17 cellular contexts compared by ENCODE assay signal in the genomic region with DNA sequence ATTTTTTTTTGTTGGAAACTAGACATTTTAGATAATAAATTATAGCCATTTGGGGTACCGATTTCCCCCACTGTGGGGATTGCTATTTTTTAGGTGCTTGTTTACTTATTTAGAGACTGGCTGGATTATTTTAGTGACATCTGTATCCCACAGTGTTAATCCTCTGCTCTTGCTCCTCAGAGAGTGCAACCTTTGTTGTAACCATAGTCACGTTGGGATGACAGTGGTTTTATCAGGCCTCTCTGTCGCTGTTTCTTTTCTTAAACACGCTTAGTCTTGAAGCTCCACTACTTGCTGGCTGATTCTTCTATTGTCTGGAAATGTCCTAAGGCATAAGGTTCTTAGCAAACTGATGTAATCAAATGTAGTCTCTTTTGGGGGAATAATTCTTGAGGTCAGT.
DNase-seq lines count a peak whose midpoint lies in the region; TF ChIP-seq lines count a peak whose summit lies in the region.
"Had no signal": no experiment of that assay in that cellular context is flagged by ENCODE, and none has a peak within 500 bp of the region (broad histone marks: within the 10 kb centered on the region; RNA-seq: fewer than 3 reads in every experiment).

No MANE protein-coding gene starts in this region.

- H3K27me3 Mint-ChIP-seq in neural progenitor cell (ENCODE audit: insufficient read depth, low read depth) = peaks cover 4% of the 10 kb centered on the region
- H3K27me3 Mint-ChIP-seq: CD4-positive, alpha-beta memory T cell had no signal

- no peak overlapping the region for H3K27ac Mint-ChIP-seq in neural progenitor cell
- H3K27ac Mint-ChIP-seq: CD4-positive, alpha-beta memory T cell; GM23338; H9 had no signal

- H3K27ac ChIP-seq in neural progenitor cell = no peak overlapping the region
- H3K27ac ChIP-seq: A549 had no signal

- H4K20me1 ChIP-seq in neural progenitor cell (ENCODE audit: low read depth) = no peaks in the 10 kb centered on the region

- H3K4me1 Mint-ChIP-seq in neural progenitor cell = peaks cover 7% of the 10 kb centered on the region
- H3K4me1 Mint-ChIP-seq: CD4-positive, alpha-beta memory T cell; GM23338 had no signal

- H3K79me2 ChIP-seq in neural progenitor cell (ENCODE audit: low read depth) = no peaks in the 10 kb centered on the region

- no peak for TF ChIP-seq CTCF in neural progenitor cell (IDR thresholded peaks at IDR 0.05)

- DNase-seq in D341Med (ENCODE audit: low spot score) = peak; percentile 52
- peak; percentile 20 for DNase-seq in NCI-H524 treated with DMSO at 0.1 percent for 48 hours (lab: John Stamatoyannopoulos, UW)
- peak; percentile 55 for DNase-seq in NCI-H82 treated with DMSO at 0.1 percent for 48 hours (lab: John Stamatoyannopoulos, UW; ENCODE audit: unreplicated experiment)
- peak; percentile 45 for DNase-seq in neural progenitor cell (ENCODE audit: low spot score)
- DNase-seq in NCI-H226 = no peak
- DNase-seq in NCI-H526 treated with DMSO at 0.1 percent for 48 hours (lab: John Stamatoyannopoulos, UW) = no peak
- DNase-seq in stimulated activated CD8-positive, alpha-beta memory T cell treated with anti-CD3 and anti-CD28 coated beads, Interleukin-4, amount 100 ng/mL, for 48 hours = no peak
- DNase-seq: 8988T; C1 segment of cervical spinal cord; Calu3; CD4-positive, alpha-beta memory T cell; COR-L47; DMS153; DND-41; H9 had no signal

- H3K9me3 Mint-ChIP-seq in neural progenitor cell = peaks cover 14% of the 10 kb centered on the region

- H3K9ac ChIP-seq in neural progenitor cell = no peak overlapping the region

- H3K4me3 ChIP-seq in neural progenitor cell = no peak overlapping the region
- H3K4me3 ChIP-seq: A549, GM23338 had no signal

- peak overlapping the region; percentile 8 for H3K4me2 ChIP-seq in neural progenitor cell
- H3K4me2 ChIP-seq: A549, GM23338 had no signal

- no peaks in the 10 kb centered on the region for H3K9me3 ChIP-seq in neural progenitor cell (ENCODE audit: low read depth)
- H3K9me3 ChIP-seq: A549 had no signal

- no peaks in the 10 kb centered on the region for H3F3A ChIP-seq in neural progenitor cell (ENCODE audit: low read depth)

- H3K4me3 Mint-ChIP-seq in neural progenitor cell = no peak overlapping the region
- H3K4me3 Mint-ChIP-seq: CD4-positive, alpha-beta memory T cell; GM23338; H9 had no signal

- peaks cover 2% of the 10 kb centered on the region for H3K36me3 Mint-ChIP-seq in neural progenitor cell
- H3K36me3 Mint-ChIP-seq: CD4-positive, alpha-beta memory T cell had no signal

- no peaks in the 10 kb centered on the region for H3K36me3 ChIP-seq in neural progenitor cell

- peaks cover 5% of the 10 kb centered on the region for H3K4me1 ChIP-seq in neural progenitor cell
- H3K4me1 ChIP-seq: A549 had no signal

- H3K27me3 ChIP-seq in neural progenitor cell = no peaks in the 10 kb centered on the region

- H2AFZ ChIP-seq in neural progenitor cell (replicated peaks) = no peak overlapping the region

Comparison
In these comparisons a context has a peak if more than half of its experiments do, and no peak if none do; other contexts are left out.
1. DNase-seq: peak in D341Med (single experiment), NCI-H524 treated with DMSO at 0.1 percent for 48 hours (single experiment), NCI-H82 treated with DMSO at 0.1 percent for 48 hours (single experiment) and neural progenitor cell (single experiment); none in NCI-H226 (single experiment), NCI-H526 treated with DMSO at 0.1 percent for 48 hours (single experiment) and stimulated activated CD8-positive, alpha-beta memory T cell treated with anti-CD3 and anti-CD28 coated beads, Interleukin-4, amount 100 ng/mL, for 48 hours (single experiment).